Comparison of ENCODE assay signal across 8 cellular contexts in the genomic region with DNA sequence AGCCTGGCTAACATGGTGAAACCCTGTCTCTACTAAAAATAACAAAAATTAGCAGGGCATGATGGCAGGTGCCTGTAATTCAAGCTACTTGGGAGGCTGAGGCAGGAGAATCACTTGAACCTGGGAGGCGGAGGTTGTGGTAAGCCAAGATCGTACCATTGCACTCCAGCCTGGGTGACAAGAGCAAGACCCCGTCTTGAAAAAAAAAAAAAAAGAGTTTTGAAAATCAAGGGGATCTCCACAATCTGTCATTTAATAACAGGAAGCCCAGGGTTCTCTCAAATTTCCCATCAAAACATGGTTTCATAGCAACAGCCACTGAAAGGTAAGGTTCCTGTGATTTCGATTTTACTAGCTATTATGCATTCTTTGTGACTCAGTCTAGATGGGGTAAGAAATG. TPM values are rescaled to one million over a fixed set of nuclear protein-coding genes. Genes with fewer than 3 reads are reported as not detected.
DNase-seq lines count a peak whose midpoint lies in the region; ATAC-seq and TF ChIP-seq lines count a peak whose summit lies in the region.
"Not testable (repeated sequence)": the region's sequence is repeated elsewhere in the genome, so short reads cannot be mapped to it uniquely, and the experiment has no call there.

No MANE protein-coding gene starts in this region.

- not testable (repeated sequence) for H3K4me3 ChIP-seq in CD8-positive, alpha-beta T cell (ENCODE audit: low read depth, low read length)

- not testable (repeated sequence) for H3K36me3 ChIP-seq in CD8-positive, alpha-beta T cell (ENCODE audit: insufficient read depth, low read length)

- peak overlapping the region; percentile 63 for H3K27ac ChIP-seq in CD8-positive, alpha-beta T cell (ENCODE audit: low read depth, low read length)

- not testable (repeated sequence) for H3K9me3 ChIP-seq in CD8-positive, alpha-beta T cell (ENCODE audit: low read length)

- peak overlapping the region; percentile 88 for H3K27ac Mint-ChIP-seq in CD8-positive, alpha-beta T cell
- peak overlapping the region; percentile 91 for H3K27ac Mint-ChIP-seq in activated CD4-positive, alpha-beta T cell treated with anti-CD3 and anti-CD28 coated beads, Interleukin-2, amount 10 ng/mL, durations not matched to agents 7 days and 5 days
- peak overlapping the region; percentile 99 for H3K27ac Mint-ChIP-seq in activated naive CD4-positive, alpha-beta T cell treated with anti-CD3 and anti-CD28 coated beads, Interleukin-2, amount 50 U/mL, for 24 hours
- H3K27ac Mint-ChIP-seq in natural killer cell treated with Interleukin-12 subunit alpha and Interleukin-12 subunit beta and Interleukin-15 and Interleukin-18, amount 100 ng/mL, for 72 hours = peak overlapping the region; percentile 64 to 72

- peak overlapping the region; percentile 67 for H3K4me3 Mint-ChIP-seq in CD8-positive, alpha-beta T cell
- peak overlapping the region; percentile 61 for H3K4me3 Mint-ChIP-seq in activated CD4-positive, alpha-beta T cell treated with anti-CD3 and anti-CD28 coated beads, Interleukin-2, amount 10 ng/mL, durations not matched to agents 7 days and 5 days
- H3K4me3 Mint-ChIP-seq in activated naive CD4-positive, alpha-beta T cell treated with anti-CD3 and anti-CD28 coated beads, Interleukin-2, amount 50 U/mL, for 24 hours = peak overlapping the region; percentile 70
- H3K4me3 Mint-ChIP-seq in natural killer cell treated with Interleukin-12 subunit alpha and Interleukin-12 subunit beta and Interleukin-15 and Interleukin-18, amount 100 ng/mL, for 72 hours = peak overlapping the region; percentile 74

- not testable (repeated sequence) for H3K9me3 Mint-ChIP-seq in CD8-positive, alpha-beta T cell; activated CD4-positive, alpha-beta T cell treated with anti-CD3 and anti-CD28 coated beads, Interleukin-2, amount 10 ng/mL, durations not matched to agents 7 days and 5 days; activated naive CD4-positive, alpha-beta T cell treated with anti-CD3 and anti-CD28 coated beads, Interleukin-2, amount 50 U/mL, for 24 hours; natural killer cell treated with Interleukin-12 subunit alpha and Interleukin-12 subunit beta and Interleukin-15 and Interleukin-18, amount 100 ng/mL, for 72 hours

- not testable (repeated sequence) for H3K36me3 Mint-ChIP-seq in CD8-positive, alpha-beta T cell; activated naive CD4-positive, alpha-beta T cell treated with anti-CD3 and anti-CD28 coated beads, Interleukin-2, amount 50 U/mL, for 24 hours; natural killer cell treated with Interleukin-12 subunit alpha and Interleukin-12 subunit beta and Interleukin-15 and Interleukin-18, amount 100 ng/mL, for 72 hours
- H3K36me3 Mint-ChIP-seq in activated CD4-positive, alpha-beta T cell treated with anti-CD3 and anti-CD28 coated beads, Interleukin-2, amount 10 ng/mL, durations not matched to agents 7 days and 5 days (ENCODE audit: low read depth) = peaks cover 10% of the 10 kb centered on the region

- ATAC-seq in CD8-positive, alpha-beta T cell = peak; percentile 88
- ATAC-seq in GM18907 (IDR thresholded peaks at IDR 0.05; ENCODE audit: unreplicated experiment) = peak; percentile 78
- peak; percentile 73 for ATAC-seq in GM21723 (IDR thresholded peaks at IDR 0.05; ENCODE audit: unreplicated experiment)
- ATAC-seq in HG03066 (IDR thresholded peaks at IDR 0.05; ENCODE audit: low read depth, unreplicated experiment) = peak; percentile 65
- peak; percentile 70 to 90 for ATAC-seq in natural killer cell treated with Interleukin-12 subunit alpha and Interleukin-12 subunit beta and Interleukin-15 and Interleukin-18, amount 100 ng/mL, for 72 hours

- H3K4me1 Mint-ChIP-seq in CD8-positive, alpha-beta T cell (ENCODE audit: low read depth) = peaks cover 57% of the 10 kb centered on the region
- H3K4me1 Mint-ChIP-seq in activated CD4-positive, alpha-beta T cell treated with anti-CD3 and anti-CD28 coated beads, Interleukin-2, amount 10 ng/mL, durations not matched to agents 7 days and 5 days = peaks cover 63% of the 10 kb centered on the region
- H3K4me1 Mint-ChIP-seq in activated naive CD4-positive, alpha-beta T cell treated with anti-CD3 and anti-CD28 coated beads, Interleukin-2, amount 50 U/mL, for 24 hours = peaks cover 84% of the 10 kb centered on the region
- peaks cover 2 to 29% of the 10 kb centered on the region in 2 donors for H3K4me1 Mint-ChIP-seq in natural killer cell treated with Interleukin-12 subunit alpha and Interleukin-12 subunit beta and Interleukin-15 and Interleukin-18, amount 100 ng/mL, for 72 hours (ENCODE audit: low read depth in 2 of 2)

- not testable (repeated sequence) for TF ChIP-seq CTCF in CD8-positive, alpha-beta T cell (IDR thresholded peaks at IDR 0.05)

- H3K4me1 ChIP-seq in CD8-positive, alpha-beta T cell (ENCODE audit: insufficient read depth, low read length) = peaks cover 39% of the 10 kb centered on the region

- not testable (repeated sequence) for H3K27me3 Mint-ChIP-seq in CD8-positive, alpha-beta T cell (ENCODE audit: low read depth); activated CD4-positive, alpha-beta T cell treated with anti-CD3 and anti-CD28 coated beads, Interleukin-2, amount 10 ng/mL, durations not matched to agents 7 days and 5 days; activated naive CD4-positive, alpha-beta T cell treated with anti-CD3 and anti-CD28 coated beads, Interleukin-2, amount 50 U/mL, for 24 hours; natural killer cell treated with Interleukin-12 subunit alpha and Interleukin-12 subunit beta and Interleukin-15 and Interleukin-18, amount 100 ng/mL, for 72 hours

- intact Hi-C loops in CD8-positive, alpha-beta T cell (cut with DNase I, micrococcal nuclease) = loop anchor here (1.0 kb wide), 3 partner anchors 10 to 22 kb away; a partner anchor contains a TSS

- CTCF ChIA-PET in CD8-positive, alpha-beta T cell (lab: Charles Lee) = interaction anchor here (0.5 to 4.4 kb wide), 9 partner anchors 9 to 341 kb away, joined by 3 to 26 read pairs (median 4); a partner anchor contains a TSS
- CTCF ChIA-PET in activated CD4-positive, alpha-beta T cell treated with anti-CD3 and anti-CD28 coated beads, Interleukin-2, amount 10 ng/mL, durations not matched to agents 7 days and 5 days (lab: Charles Lee) = interaction anchor here (0.6 to 2.2 kb wide), 9 partner anchors 9 to 51 kb away, joined by 3 to 21 read pairs (median 6); a partner anchor contains a TSS

- not testable (repeated sequence) for H3K27me3 ChIP-seq in CD8-positive, alpha-beta T cell (ENCODE audit: insufficient read depth, low read length)

- DNase-seq in CD8-positive, alpha-beta T cell = peak in 4 of 7 experiments; percentile 49 to 71 (median 59)
- peak; percentile 87 for DNase-seq in M059J (ENCODE audit: low read depth)
- DNase-seq in activated CD4-positive, alpha-beta T cell treated with anti-CD3 and anti-CD28 coated beads, Interleukin-2, amount 10 ng/mL, durations not matched to agents 7 days and 5 days = peak; percentile 59
- not testable (repeated sequence) for DNase-seq in natural killer cell treated with Interleukin-12 subunit alpha and Interleukin-12 subunit beta and Interleukin-15 and Interleukin-18, amount 100 ng/mL, for 72 hours (ENCODE audit: low spot score)

- POLR2A ChIA-PET in CD8-positive, alpha-beta T cell (lab: Charles Lee) = interaction anchor here (0.6 to 2.7 kb wide), 11 partner anchors 9 to 494 kb away, joined by 3 to 24 read pairs (median 5); a partner anchor contains a TSS
- POLR2A ChIA-PET in activated CD4-positive, alpha-beta T cell treated with anti-CD3 and anti-CD28 coated beads, Interleukin-2, amount 10 ng/mL, durations not matched to agents 7 days and 5 days (lab: Charles Lee) = interaction anchor here (1.7 kb wide), 1 partner anchor 12 kb away, joined by 4 read pairs; no protein-coding TSS in a partner anchor

RNA-seq across cellular contexts. Expression of a gene that starts 10.0 kb away (rescaled TPM):
- total RNA-seq in CD8-positive, alpha-beta T cell = 10 to 100 TPM; 45.9 to 50.0 TPM
- 0.17 and 0.22 TPM in 2 replicates for total RNA-seq in M059J (2014; rRNA removed; shearing (Covaris generic))
- total RNA-seq in activated CD4-positive, alpha-beta T cell treated with anti-CD3 and anti-CD28 coated beads, Interleukin-2, amount 10 ng/mL, durations not matched to agents 7 days and 5 days = 10 to 100 TPM; 10.7 to 16.5 TPM
- 10 to 100 TPM in 1 of 2 donors, 1 to 10 TPM in 1; 2.1 to 16.0 TPM for total RNA-seq in natural killer cell treated with Interleukin-12 subunit alpha and Interleukin-12 subunit beta and Interleukin-15 and Interleukin-18, amount 100 ng/mL, for 72 hours

RNA-seq across cellular contexts. Expression of a gene that starts 51.0 kb away (rescaled TPM):
- 10 to 100 TPM; 59.1 to 59.4 TPM for total RNA-seq in CD8-positive, alpha-beta T cell
- 42.0 and 52.9 TPM in 2 replicates for total RNA-seq in M059J (2014; rRNA removed; shearing (Covaris generic))
- total RNA-seq in activated CD4-positive, alpha-beta T cell treated with anti-CD3 and anti-CD28 coated beads, Interleukin-2, amount 10 ng/mL, durations not matched to agents 7 days and 5 days = 10 to 100 TPM; 17.6 to 20.1 TPM
- 10 to 100 TPM; 18.7 to 19.7 TPM for total RNA-seq in natural killer cell treated with Interleukin-12 subunit alpha and Interleukin-12 subunit beta and Interleukin-15 and Interleukin-18, amount 100 ng/mL, for 72 hours
